ENCODE assay signal across 13 cellular contexts in the genomic region with DNA sequence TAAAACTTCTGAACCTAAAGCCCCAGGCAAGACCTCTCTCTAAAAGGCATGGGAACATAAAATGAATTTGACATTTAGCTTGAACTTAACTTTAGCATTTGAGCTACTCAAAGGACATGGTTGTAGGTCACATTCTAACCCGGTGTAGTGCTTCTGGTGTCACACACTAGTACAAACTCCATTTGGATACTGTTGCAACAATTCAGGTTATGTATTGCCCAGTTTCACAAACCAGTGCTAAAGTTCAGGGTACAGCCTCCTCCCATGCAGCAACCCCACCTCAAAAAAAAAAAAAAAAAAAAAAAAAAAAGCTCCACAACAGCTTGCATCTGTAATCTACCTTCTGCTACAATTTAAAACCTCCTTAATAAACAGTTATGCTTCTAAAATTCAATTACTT. TPM values are rescaled to one million over a fixed set of nuclear protein-coding genes. Genes with fewer than 3 reads are reported as not detected.
DNase-seq lines count a peak whose midpoint lies in the region; ATAC-seq, FAIRE-seq and TF ChIP-seq lines count a peak whose summit lies in the region.
"Had no signal": no experiment of that assay in that cellular context is flagged by ENCODE, and none has a peak within 500 bp of the region (broad histone marks: within the 10 kb centered on the region; RNA-seq: fewer than 3 reads in every experiment).

No MANE protein-coding gene starts in this region.

- H4K20me1 ChIP-seq in GM12878 (ENCODE audit: control insufficient read depth, insufficient read depth) = no peaks in the 10 kb centered on the region

- WGBS in GM12878 (ENCODE audit: insufficient coverage, insufficient replicate concordance, low lambda C conversion rate, missing lambda C conversion rate) = 6% methylated on average over 1 of the region's 1 CpG
- whole genome bisulfite sequencing in right lobe of liver (ENCODE audit: insufficient coverage, low coverage, low lambda C conversion rate, missing lambda C conversion rate) = 20% methylated on average over 1 of the region's 1 CpG

- peaks cover 13% of the 10 kb centered on the region for H3K9me3 Mint-ChIP-seq in activated naive CD4-positive, alpha-beta T cell treated with anti-CD3 and anti-CD28 coated beads for 36 hours
- H3K9me3 Mint-ChIP-seq in activated naive CD4-positive, alpha-beta T cell treated with anti-CD3 and anti-CD28 coated beads, Interleukin-2, amount 10 ng/mL, durations not matched to agents 7 days and 5 days = peaks cover 20% of the 10 kb centered on the region
- H3K9me3 Mint-ChIP-seq in effector memory CD8-positive, alpha-beta T cell = no peaks in the 10 kb centered on the region
- peaks cover 17% of the 10 kb centered on the region for H3K9me3 Mint-ChIP-seq in HFFc6

- peak overlapping the region; percentile 58 for H3K4me2 ChIP-seq in GM12878 (ENCODE audit: control insufficient read depth, insufficient read depth)

- peak overlapping the region; percentile 56 for H3K27ac Mint-ChIP-seq in activated naive CD4-positive, alpha-beta T cell treated with anti-CD3 and anti-CD28 coated beads for 36 hours
- H3K27ac Mint-ChIP-seq in activated naive CD4-positive, alpha-beta T cell treated with anti-CD3 and anti-CD28 coated beads, Interleukin-2, amount 10 ng/mL, durations not matched to agents 7 days and 5 days = no peak overlapping the region
- H3K27ac Mint-ChIP-seq in effector memory CD8-positive, alpha-beta T cell = peak overlapping the region in 1 of 2 donors; percentile 96
- H3K27ac Mint-ChIP-seq in HFFc6 = no peak overlapping the region

- POLR2A ChIA-PET in GM12878 (lab: Charles Lee) = interaction anchor here (0.6 to 8.8 kb wide), 20 partner anchors 9 to 811 kb away, joined by 3 to 122 read pairs (median 5); a partner anchor contains a TSS

- no peak for TF ChIP-seq CTCF in GM12878 (IDR thresholded peaks at IDR 0.05 in 2 of 3, conservative IDR thresholded peaks at IDR 0.05 in 1 of 3; ENCODE audit: control insufficient read depth in 2 of 3, extremely low read depth in 1 of 3, insufficient read depth in 1 of 3, low read depth in 3 of 3, low read length in 3 of 3)
- TF ChIP-seq CTCF in right lobe of liver (IDR thresholded peaks at IDR 0.05) = no peak
- no peak for TF ChIP-seq CTCF in uterus (IDR thresholded peaks at IDR 0.05)
- TF ChIP-seq CTCF in HFFc6 (IDR thresholded peaks at IDR 0.05) = no peak

- H3K27me3 ChIP-seq in GM12878 (replicated peaks in 1 of 2; ENCODE audit: control insufficient read depth in 2 of 2, insufficient read depth in 2 of 2, low read length in 1 of 2) (no peaks in the 10 kb centered on the region), right lobe of liver (no peaks in the 10 kb centered on the region), uterus (no peaks in the 10 kb centered on the region)
- H3K27me3 ChIP-seq: spleen had no signal

- TF ChIP-seq POLR2A in GM12878 (IDR thresholded peaks at IDR 0.05; ENCODE audit: low read depth, low read length) = no peak
- TF ChIP-seq POLR2A in right lobe of liver (IDR thresholded peaks at IDR 0.05) = no peak
- no peak for TF ChIP-seq POLR2A in uterus (IDR thresholded peaks at IDR 0.05)

- peaks cover 90% of the 10 kb centered on the region for H3K79me2 ChIP-seq in GM12878 (ENCODE audit: control insufficient read depth, insufficient read depth, low read length)

- intact Hi-C loops in activated naive CD4-positive, alpha-beta T cell treated with anti-CD3 and anti-CD28 coated beads for 36 hours (cut with micrococcal nuclease) = loop anchor here (5.0 kb wide), 2 partner anchors 832 to 857 kb away; a partner anchor contains a TSS
- intact Hi-C loops in GM12878 (cut with micrococcal nuclease; ENCODE audit: unreplicated experiment) (no loop called here), right lobe of liver (cut with DNase I) (no loop called here), uterus (cut with DNase I; ENCODE audit: low total_unique reads) (no loop called here)

- H3K36me3 Mint-ChIP-seq in activated naive CD4-positive, alpha-beta T cell treated with anti-CD3 and anti-CD28 coated beads for 36 hours (ENCODE audit: low read depth) = peaks cover 24% of the 10 kb centered on the region
- H3K36me3 Mint-ChIP-seq in activated naive CD4-positive, alpha-beta T cell treated with anti-CD3 and anti-CD28 coated beads, Interleukin-2, amount 10 ng/mL, durations not matched to agents 7 days and 5 days = peaks cover 47% of the 10 kb centered on the region
- H3K36me3 Mint-ChIP-seq in effector memory CD8-positive, alpha-beta T cell (ENCODE audit: insufficient read depth) = peaks cover 7% of the 10 kb centered on the region
- H3K36me3 Mint-ChIP-seq in HFFc6 (ENCODE audit: low read depth) = peaks cover 17% of the 10 kb centered on the region

- H3K4me1 ChIP-seq in GM12878 (ENCODE audit: control insufficient read depth, insufficient read depth, low read length) (peaks cover 12% of the 10 kb centered on the region), right lobe of liver (peaks cover 0 to 59% (median 12%) of the 10 kb centered on the region in 4 donors), uterus (peaks cover 0 to 10% of the 10 kb centered on the region in 2 donors)

- RAD21 ChIA-PET in GM12878 (lab: Charles Lee; ENCODE audit: unreplicated experiment) = interaction anchor here (0.6 to 4.5 kb wide), 25 partner anchors 9 to 582 kb away, joined by 3 to 41 read pairs (median 6); a partner anchor contains a TSS

- CTCF ChIA-PET in activated naive CD4-positive, alpha-beta T cell treated with anti-CD3 and anti-CD28 coated beads for 36 hours (lab: Charles Lee) = interaction anchor here (0.7 to 2.9 kb wide), 5 partner anchors 11 to 126 kb away, joined by 3 to 20 read pairs (median 3); no protein-coding TSS in a partner anchor
- CTCF ChIA-PET in activated naive CD4-positive, alpha-beta T cell treated with anti-CD3 and anti-CD28 coated beads, Interleukin-2, amount 10 ng/mL, durations not matched to agents 7 days and 5 days (lab: Charles Lee) = interaction anchor here (0.7 to 2.3 kb wide), 4 partner anchors 9 to 60 kb away, joined by 3 to 11 read pairs (median 4); no protein-coding TSS in a partner anchor
- CTCF ChIA-PET in GM12878 (lab: Yijun Ruan, JAX) = interaction anchor here (0.6 to 4.8 kb wide), 14 partner anchors 8 to 106 kb away, joined by 3 to 35 read pairs (median 6); a partner anchor contains a TSS

- peaks cover 0 to 11% of the 10 kb centered on the region in 2 experiments; a peak in 1 of 4 replicates for H3K36me3 ChIP-seq in GM12878 (ENCODE audit: control insufficient read depth in 2 of 2, insufficient read depth in 2 of 2, low read length in 1 of 2)
- H3K36me3 ChIP-seq in right lobe of liver = no peaks in the 10 kb centered on the region
- H3K36me3 ChIP-seq in uterus = no peaks in the 10 kb centered on the region

- no peak for TF ChIP-seq EP300 in GM12878 (IDR thresholded peaks at IDR 0.05; ENCODE audit: borderline replicate concordance in 1 of 2, control insufficient read depth in 1 of 2, low read depth in 2 of 2, low read length in 2 of 2)

- peaks cover 72% of the 10 kb centered on the region for H3K4me1 Mint-ChIP-seq in activated naive CD4-positive, alpha-beta T cell treated with anti-CD3 and anti-CD28 coated beads for 36 hours (ENCODE audit: low read depth)
- peaks cover 58% of the 10 kb centered on the region for H3K4me1 Mint-ChIP-seq in activated naive CD4-positive, alpha-beta T cell treated with anti-CD3 and anti-CD28 coated beads, Interleukin-2, amount 10 ng/mL, durations not matched to agents 7 days and 5 days
- peaks cover 35 to 45% of the 10 kb centered on the region in 2 donors for H3K4me1 Mint-ChIP-seq in effector memory CD8-positive, alpha-beta T cell (ENCODE audit: low read depth in 2 of 2)
- H3K4me1 Mint-ChIP-seq in HFFc6 (ENCODE audit: low read depth) = peaks cover 33% of the 10 kb centered on the region

- DNase-seq in activated naive CD4-positive, alpha-beta T cell treated with anti-CD3 and anti-CD28 coated beads for 36 hours = no peak
- DNase-seq in activated naive CD4-positive, alpha-beta T cell treated with anti-CD3 and anti-CD28 coated beads, Interleukin-2, amount 10 ng/mL, durations not matched to agents 7 days and 5 days = no peak
- DNase-seq in GM12878 (ENCODE audit: low read depth, low spot score) = no peak
- DNase-seq in right lobe of liver = peak in 1 of 3 donors; percentile 66
- DNase-seq in uterus = no peak
- DNase-seq in DMS53 treated with DMSO at 0.1 percent for 48 hours (lab: John Stamatoyannopoulos, UW; ENCODE audit: unreplicated experiment) = no peak
- DNase-seq in effector memory CD8-positive, alpha-beta T cell = no peak
- DNase-seq in HFFc6 = no peak
- DNase-seq: activated naive CD4-positive, alpha-beta T cell treated with Interleukin-2 at 50 U/mL for 16 hours; IMR-90; NCI-H2081; spleen had no signal

- no peak for TF ChIP-seq RAD21 in GM12878 (IDR thresholded peaks at IDR 0.05; ENCODE audit: insufficient read depth, low read depth, low read length)

- no peak for ATAC-seq in GM12878
- peak; percentile 88 to 97 (median 92) for ATAC-seq in right lobe of liver
- no peak for ATAC-seq in effector memory CD8-positive, alpha-beta T cell (replicated peaks)

- H3K27me3 Mint-ChIP-seq in activated naive CD4-positive, alpha-beta T cell treated with anti-CD3 and anti-CD28 coated beads for 36 hours (ENCODE audit: low read depth) = no peaks in the 10 kb centered on the region
- no peaks in the 10 kb centered on the region for H3K27me3 Mint-ChIP-seq in activated naive CD4-positive, alpha-beta T cell treated with anti-CD3 and anti-CD28 coated beads, Interleukin-2, amount 10 ng/mL, durations not matched to agents 7 days and 5 days
- H3K27me3 Mint-ChIP-seq in effector memory CD8-positive, alpha-beta T cell = no peaks in the 10 kb centered on the region
- 0 out of 2 replicates have a peak, but pooled peaks cover 2% of the 10 kb centered on the region for H3K27me3 Mint-ChIP-seq in HFFc6 (ENCODE audit: insufficient read depth)

- peak overlapping the region; percentile 30 for H3K9ac ChIP-seq in GM12878 (ENCODE audit: control insufficient read depth, insufficient read depth, low read length)

- H3K27ac ChIP-seq in GM12878 (ENCODE audit: control insufficient read depth, insufficient read depth) (peak overlapping the region; percentile 26; the same call in 1 of the 2 replicates), right lobe of liver (peak overlapping the region in 2 of 3 donors; percentile 37 to 44), uterus (peak overlapping the region; percentile 5 to 57)

- no peak overlapping the region for H2AFZ ChIP-seq in GM12878 (ENCODE audit: control insufficient read depth, low read depth, low read length)

- H3K4me3 Mint-ChIP-seq in activated naive CD4-positive, alpha-beta T cell treated with anti-CD3 and anti-CD28 coated beads for 36 hours = no peak overlapping the region
- H3K4me3 Mint-ChIP-seq in activated naive CD4-positive, alpha-beta T cell treated with anti-CD3 and anti-CD28 coated beads, Interleukin-2, amount 10 ng/mL, durations not matched to agents 7 days and 5 days = no peak overlapping the region
- H3K4me3 Mint-ChIP-seq in effector memory CD8-positive, alpha-beta T cell = peak overlapping the region in 1 of 2 donors; percentile 18
- no peak overlapping the region for H3K4me3 Mint-ChIP-seq in HFFc6

- FAIRE-seq in GM12878 (lab: Jason Lieb, UNC) = no peak
- FAIRE-seq: G401.6 had no signal

- peaks cover 8% of the 10 kb centered on the region for H3K9me3 ChIP-seq in GM12878 (replicated peaks; ENCODE audit: control insufficient read depth, insufficient read depth, low read length)
- H3K9me3 ChIP-seq in right lobe of liver = no peaks in the 10 kb centered on the region
- no peaks in the 10 kb centered on the region for H3K9me3 ChIP-seq in uterus

- peak overlapping the region; percentile 53 for H3K4me3 ChIP-seq in GM12878
- no peak overlapping the region for H3K4me3 ChIP-seq in right lobe of liver
- H3K4me3 ChIP-seq in uterus = no peak overlapping the region
- H3K4me3 ChIP-seq: spleen had no signal

- SMC1A ChIA-PET in GM12878 (lab: Charles Lee; ENCODE audit: uncharacterized antibody, unreplicated experiment) = interaction anchor here (1.0 to 11.7 kb wide), 16 partner anchors 12 to 122 kb away, joined by 3 to 308 read pairs (median 7); no protein-coding TSS in a partner anchor

- in situ Hi-C loops in GM12878 (cut with MboI) = no loop called here

- no TSS peak for BruUV-seq in GM12878 (replicated peaks; lab: Mats Ljungman, UMichigan)

RNA-seq across cellular contexts. Expression of a gene that starts 7.8 kb away (rescaled TPM):
- 10 to 100 TPM; 41.1 to 43.2 TPM for total RNA-seq in activated naive CD4-positive, alpha-beta T cell treated with anti-CD3 and anti-CD28 coated beads for 36 hours
- 97.8 and 98.0 TPM in 2 replicates for total RNA-seq in GM12878 (2013; cell fraction: nucleolus; rRNA removed)
- total RNA-seq in GM12878 (2014; rRNA removed) = 8.3 and 9.1 TPM in 2 replicates
- total RNA-seq in GM12878 (2014; rRNA removed; fragmentation: Illumina TruSeq; extraction: Trizol) = 13.4 and 13.9 TPM in 2 replicates
- 31.0 and 31.4 TPM in 2 replicates for total RNA-seq in GM12878 (2021)
- polyA plus RNA-seq in GM12878 (2011; ENCODE audit: low read depth) = 16.5 TPM
- 69.6 and 89.2 TPM in 2 replicates for polyA plus RNA-seq in GM12878 (2011; rRNA removed)
- polyA plus RNA-seq in GM12878 (2011; cell fraction: cytosol; rRNA removed) = 26.8 and 32.6 TPM in 2 replicates
- polyA plus RNA-seq in GM12878 (2011; cell fraction: nucleus; rRNA removed) = 36.0 and 57.5 TPM in 2 replicates
- polyA plus RNA-seq in GM12878 (2012) = 24.9 and 34.0 TPM in 2 replicates
- 29.8 and 37.9 TPM in 2 replicates for polyA plus RNA-seq in GM12878 (2014; fragmentation: Illumina TruSeq; extraction: Trizol)
- polyA plus RNA-seq in GM12878 (2014; fragmentation: Nextera tagmentation; extraction: Ambion mirVana) = 1 to 10 TPM; 5.0 to 8.9 TPM
- polyA plus RNA-seq in GM12878 (2014; rRNA removed) = 24.8 and 25.9 TPM in 2 replicates
- polyA plus RNA-seq in GM12878 (2016; fragmentation: Nextera tagmentation; extraction: Ambion mirVana) = 10 to 100 TPM in 1 of 2 experiments, 1 to 10 TPM in 1; 4.0 to 11.3 TPM
- polyA minus RNA-seq in GM12878 (2011; rRNA and poly(A)+ RNA removed) = 80.9 and 102 TPM in 2 replicates
- polyA minus RNA-seq in GM12878 (2011; cell fraction: cytosol; rRNA and poly(A)+ RNA removed) = 29.1 and 29.5 TPM in 2 replicates
- 34.9 and 43.1 TPM in 2 replicates for polyA minus RNA-seq in GM12878 (2011; cell fraction: nucleus; rRNA and poly(A)+ RNA removed)
- total RNA-seq in right lobe of liver = 10 to 100 TPM in 5 of 6 experiments, 1 to 10 TPM in 1; 6.3 to 15.0 (median 11.5) TPM
- total RNA-seq in uterus = 10 to 100 TPM in 3 of 4 donors, 1 to 10 TPM in 1; 3.6 to 34.1 (median 21.1) TPM
- 10 to 100 TPM in 5 of 6 experiments, 1 to 10 TPM in 1; 8.9 to 13.6 (median 12.0) TPM for total RNA-seq in HFFc6 (2021; fragmentation: NEBNext Ultra II Directional; extraction: Animal tissue kit (Norgen Biotek cat#: 25700))

RNA-seq across cellular contexts. Expression of a gene that starts 38.6 kb away (rescaled TPM):
- total RNA-seq in activated naive CD4-positive, alpha-beta T cell treated with anti-CD3 and anti-CD28 coated beads for 36 hours = 1 to 10 TPM; 5.2 to 5.8 TPM
- 34.3 and 34.6 TPM in 2 replicates for total RNA-seq in GM12878 (2013; cell fraction: nucleolus; rRNA removed)
- 15.3 and 15.6 TPM in 2 replicates for total RNA-seq in GM12878 (2014; rRNA removed)
- 15.3 and 16.6 TPM in 2 replicates for total RNA-seq in GM12878 (2014; rRNA removed; fragmentation: Illumina TruSeq; extraction: Trizol)
- total RNA-seq in GM12878 (2021) = 11.5 and 13.8 TPM in 2 replicates
- 27.3 TPM for polyA plus RNA-seq in GM12878 (2011; ENCODE audit: low read depth)
- 16.7 and 18.6 TPM in 2 replicates for polyA plus RNA-seq in GM12878 (2011; rRNA removed)
- 5.9 and 7.3 TPM in 2 replicates for polyA plus RNA-seq in GM12878 (2011; cell fraction: cytosol; rRNA removed)
- polyA plus RNA-seq in GM12878 (2011; cell fraction: nucleus; rRNA removed) = 19.5 and 23.1 TPM in 2 replicates
- 12.8 and 15.4 TPM in 2 replicates for polyA plus RNA-seq in GM12878 (2012)
- polyA plus RNA-seq in GM12878 (2014; fragmentation: Illumina TruSeq; extraction: Trizol) = 12.9 and 21.2 TPM in 2 replicates
- polyA plus RNA-seq in GM12878 (2014; fragmentation: Nextera tagmentation; extraction: Ambion mirVana) = 10 to 100 TPM in 1 of 2 experiments, 1 to 10 TPM in 1; 8.8 to 10.2 TPM
- 15.4 and 20.3 TPM in 2 replicates for polyA plus RNA-seq in GM12878 (2014; rRNA removed)
- polyA plus RNA-seq in GM12878 (2016; fragmentation: Nextera tagmentation; extraction: Ambion mirVana) = 10 to 100 TPM; 16.7 to 23.5 TPM
- 7.3 and 14.8 TPM in 2 replicates for polyA minus RNA-seq in GM12878 (2011; rRNA and poly(A)+ RNA removed)
- 2.4 and 3.9 TPM in 2 replicates for polyA minus RNA-seq in GM12878 (2011; cell fraction: cytosol; rRNA and poly(A)+ RNA removed)
- polyA minus RNA-seq in GM12878 (2011; cell fraction: nucleus; rRNA and poly(A)+ RNA removed) = 9.6 and 11.4 TPM in 2 replicates
- total RNA-seq in right lobe of liver = 10 to 100 TPM in 4 of 6 experiments, 1 to 10 TPM in 2; 9.6 to 17.0 (median 10.8) TPM
- 10 to 100 TPM; 40.0 to 61.8 (median 49.9) TPM for total RNA-seq in uterus
- 10 to 100 TPM; 24.2 to 30.3 (median 25.6) TPM for total RNA-seq in HFFc6 (2021; fragmentation: NEBNext Ultra II Directional; extraction: Animal tissue kit (Norgen Biotek cat#: 25700))

Comparison
In these comparisons a context has a peak if more than half of its experiments do, and no peak if none do; other contexts are left out.
1. ATAC-seq: peak in right lobe of liver (4 of 4); none in GM12878 (single experiment) and effector memory CD8-positive, alpha-beta T cell (single experiment).
2. Peak in every context shown above with its lines, with median percentiles within 50 percentile points of each other: H3K27ac ChIP-seq.